Comparison of ENCODE assay signal across 8 cellular contexts in the genomic region with DNA sequence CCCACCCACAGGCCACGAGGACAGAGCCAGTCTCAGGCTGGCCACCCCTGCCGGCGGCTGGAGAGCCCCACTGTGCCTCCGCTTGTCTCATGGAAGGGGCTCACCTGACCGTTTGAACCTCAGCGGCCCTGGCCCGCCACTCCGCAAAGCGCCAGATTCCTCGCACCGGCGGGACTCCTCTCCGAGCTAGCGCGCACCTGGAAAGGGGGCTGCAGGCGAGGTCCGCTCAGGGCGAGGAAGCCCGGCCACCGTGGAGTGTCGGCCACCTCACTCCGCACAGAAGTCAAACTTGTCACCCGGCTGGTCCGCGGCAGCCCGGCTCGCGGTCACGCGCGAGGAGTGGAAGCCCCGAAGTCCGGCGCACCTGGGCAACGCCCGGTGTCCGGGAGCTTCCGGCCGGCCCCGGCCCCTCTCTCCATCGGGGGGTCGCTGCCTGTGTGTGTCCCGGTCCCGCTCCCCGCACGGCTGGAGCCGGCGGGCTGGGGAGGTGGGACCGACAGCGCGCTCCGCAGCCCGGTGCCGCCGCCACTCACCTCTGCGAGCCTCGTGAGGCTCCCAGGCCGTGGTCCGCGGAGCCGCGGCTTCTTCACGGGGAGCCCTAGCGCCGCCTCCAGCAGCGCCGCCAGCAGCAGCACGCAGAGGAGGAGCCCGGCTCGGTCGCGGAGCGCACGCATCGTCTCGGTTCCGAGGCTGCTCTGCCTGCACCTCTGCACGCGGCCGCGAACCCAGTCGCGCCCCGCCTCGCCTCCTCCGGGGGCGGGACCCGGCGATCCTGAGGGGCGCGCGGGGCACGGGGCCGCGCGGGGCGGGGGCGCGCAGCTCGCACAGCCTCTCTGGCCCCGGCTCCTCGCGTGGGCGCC. TPM values are rescaled to one million over a fixed set of nuclear protein-coding genes. Genes with fewer than 3 reads are reported as not detected.
DNase-seq lines count a peak whose midpoint lies in the region; ATAC-seq and TF ChIP-seq lines count a peak whose summit lies in the region.

A gene (minus strand): TSS at position 697 of the 860 bp plus-strand sequence. CDS start 23 bp downstream, at position 674.

- H3K4me1 ChIP-seq in muscle layer of colon (ENCODE audit: insufficient read depth, low read length) = peaks cover 6% of the 10 kb centered on the region

- CTCF ChIA-PET in activated CD4-positive, alpha-beta memory T cell treated with anti-CD3 and anti-CD28 coated beads for 36 hours (lab: Charles Lee) = no interaction called here

- peaks cover 6 to 22% of the 10 kb centered on the region in 2 donors for H3K27me3 ChIP-seq in muscle layer of colon (ENCODE audit: control insufficient read depth in 1 of 2, insufficient read depth in 2 of 2, low read length in 2 of 2)

- ATAC-seq in GM21717 (IDR thresholded peaks at IDR 0.05; ENCODE audit: unreplicated experiment) = peak; percentile 50

- H3K36me3 ChIP-seq in muscle layer of colon (ENCODE audit: insufficient read depth, low read length) = no peaks in the 10 kb centered on the region

- H3K9ac ChIP-seq in muscle layer of colon (ENCODE audit: low read length) = no peak within 1 kb of the TSS

- no peak within 1 kb of the TSS for H3K27ac Mint-ChIP-seq in activated CD4-positive, alpha-beta memory T cell treated with anti-CD3 and anti-CD28 coated beads for 36 hours
- H3K27ac Mint-ChIP-seq in stimulated activated naive CD8-positive, alpha-beta T cell treated with anti-CD3 and anti-CD28 coated beads, Interleukin-15, Interleukin-2, amounts not matched to agents 100 ng/mL and 50 ng/mL, for 24 hours = peak within 1 kb of the TSS; percentile 31

- peaks cover 29% of the 10 kb centered on the region for H3K27me3 Mint-ChIP-seq in activated CD4-positive, alpha-beta memory T cell treated with anti-CD3 and anti-CD28 coated beads for 36 hours
- H3K27me3 Mint-ChIP-seq in stimulated activated naive CD8-positive, alpha-beta T cell treated with anti-CD3 and anti-CD28 coated beads, Interleukin-15, Interleukin-2, amounts not matched to agents 100 ng/mL and 50 ng/mL, for 24 hours = peaks cover 37% of the 10 kb centered on the region

- no peak within 1 kb of the TSS for H3K27ac ChIP-seq in muscle layer of colon (ENCODE audit: low read depth, low read length)

- H3K9me3 Mint-ChIP-seq in activated CD4-positive, alpha-beta memory T cell treated with anti-CD3 and anti-CD28 coated beads for 36 hours = peaks cover 5% of the 10 kb centered on the region
- peaks cover 4% of the 10 kb centered on the region for H3K9me3 Mint-ChIP-seq in stimulated activated naive CD8-positive, alpha-beta T cell treated with anti-CD3 and anti-CD28 coated beads, Interleukin-15, Interleukin-2, amounts not matched to agents 100 ng/mL and 50 ng/mL, for 24 hours

- POLR2A ChIA-PET in activated CD4-positive, alpha-beta memory T cell treated with anti-CD3 and anti-CD28 coated beads for 36 hours (lab: Charles Lee) = no interaction called here

- TF ChIP-seq POLR2A in NB4 (IDR thresholded peaks at IDR 0.05; ENCODE audit: extremely low read depth, insufficient read length) = no peak

- peaks cover 6% of the 10 kb centered on the region for H3K4me1 Mint-ChIP-seq in activated CD4-positive, alpha-beta memory T cell treated with anti-CD3 and anti-CD28 coated beads for 36 hours (ENCODE audit: low read depth)
- H3K4me1 Mint-ChIP-seq in stimulated activated naive CD8-positive, alpha-beta T cell treated with anti-CD3 and anti-CD28 coated beads, Interleukin-15, Interleukin-2, amounts not matched to agents 100 ng/mL and 50 ng/mL, for 24 hours (ENCODE audit: low read depth) = peaks cover 4% of the 10 kb centered on the region

- peak; percentile 61 for DNase-seq in DMS79 treated with DMSO at 0.1 percent for 48 hours (lab: John Stamatoyannopoulos, UW)
- peak; percentile 31 for DNase-seq in NB4 (ENCODE audit: low read depth)
- peak; percentile 52 for DNase-seq in activated CD4-positive, alpha-beta memory T cell treated with anti-CD3 and anti-CD28 coated beads for 36 hours
- DNase-seq in epithelial cell of esophagus (ENCODE audit: low read depth) = peak; percentile 56
- no peak for DNase-seq in amniotic stem cell (lab: John Stamatoyannopoulos, UW)

- TF ChIP-seq CTCF in NB4 (IDR thresholded peaks at IDR 0.05; ENCODE audit: low read depth, low read length) = no peak
- TF ChIP-seq CTCF in epithelial cell of esophagus (IDR thresholded peaks at IDR 0.05; ENCODE audit: insufficient read depth, low read depth, low read length, missing control alignments) = no peak

- H3K36me3 Mint-ChIP-seq in activated CD4-positive, alpha-beta memory T cell treated with anti-CD3 and anti-CD28 coated beads for 36 hours = peaks cover 2% of the 10 kb centered on the region
- peaks cover 5% of the 10 kb centered on the region for H3K36me3 Mint-ChIP-seq in stimulated activated naive CD8-positive, alpha-beta T cell treated with anti-CD3 and anti-CD28 coated beads, Interleukin-15, Interleukin-2, amounts not matched to agents 100 ng/mL and 50 ng/mL, for 24 hours (ENCODE audit: low read depth)

- intact Hi-C loops in activated CD4-positive, alpha-beta memory T cell treated with anti-CD3 and anti-CD28 coated beads for 36 hours (cut with micrococcal nuclease) = no loop called here

- H3K9me3 ChIP-seq in muscle layer of colon (ENCODE audit: low read length) = no peaks in the 10 kb centered on the region

- H3K4me3 Mint-ChIP-seq in activated CD4-positive, alpha-beta memory T cell treated with anti-CD3 and anti-CD28 coated beads for 36 hours = peak within 1 kb of the TSS; percentile 56
- H3K4me3 Mint-ChIP-seq in stimulated activated naive CD8-positive, alpha-beta T cell treated with anti-CD3 and anti-CD28 coated beads, Interleukin-15, Interleukin-2, amounts not matched to agents 100 ng/mL and 50 ng/mL, for 24 hours = peak within 1 kb of the TSS; percentile 70

- H3K4me3 ChIP-seq in NB4 (ENCODE audit: low read depth, low read length) (no peak within 1 kb of the TSS), epithelial cell of esophagus (ENCODE audit: low read length) (peak within 1 kb of the TSS; percentile 28), muscle layer of colon (ENCODE audit: low read depth in 1 of 2, low read length in 2 of 2) (peak within 1 kb of the TSS; percentile 14 to 57)

RNA-seq across cellular contexts. Expression of the gene that starts here (rescaled TPM):
- total RNA-seq in activated CD4-positive, alpha-beta memory T cell treated with anti-CD3 and anti-CD28 coated beads for 36 hours = not detected

Comparison
In these comparisons a context has a peak if more than half of its experiments do, and no peak if none do; other contexts are left out.
1. Peak in DNase-seq in activated CD4-positive, alpha-beta memory T cell treated with anti-CD3 and anti-CD28 coated beads for 36 hours; RNA of the gene not detected or under 1 TPM.